8 cellular contexts compared by ENCODE assay signal in the genomic region with DNA sequence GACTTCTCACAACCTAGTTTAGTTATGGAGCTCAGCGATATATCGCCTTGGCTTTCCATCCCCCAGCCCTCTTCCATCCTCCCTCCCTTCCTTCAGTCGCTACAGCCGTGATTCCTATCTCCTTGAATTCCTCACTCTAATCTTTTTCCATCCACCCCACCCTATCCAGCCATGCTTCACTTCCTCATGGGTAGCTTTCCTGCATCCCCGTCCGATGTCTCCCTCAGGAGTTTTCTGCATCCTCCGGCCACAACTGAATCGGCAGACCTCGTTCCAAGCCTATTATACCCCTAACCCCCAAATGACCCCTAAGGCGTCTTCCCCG. TPM values are rescaled to one million over a fixed set of nuclear protein-coding genes. Genes with fewer than 3 reads are reported as not detected.
A peak's percentile ranks its signal among the peaks of the same experiment; 100 is the strongest.
DNase-seq lines count a peak whose midpoint lies in the region; ATAC-seq and TF ChIP-seq lines count a peak whose summit lies in the region.

No MANE protein-coding gene starts in this region.

- ATAC-seq in Panc1 (peak; percentile 6), GM21367 (IDR thresholded peaks at IDR 0.05; ENCODE audit: unreplicated experiment) (no peak)

- CTCF ChIA-PET in Panc1 (lab: Charles Lee): no interaction called here

- TF ChIP-seq CTCF in Panc1 (IDR thresholded peaks at IDR 0.05): no peak
- no peak for TF ChIP-seq CTCF in epithelial cell of proximal tubule (conservative IDR thresholded peaks at IDR 0.05; ENCODE audit: low read depth, low read length)
- no peak for TF ChIP-seq CTCF in neutrophil (IDR thresholded peaks at IDR 0.05)

- no peaks in the 10 kb centered on the region; the same call in 1 of the 2 replicates for H3K27me3 ChIP-seq in Panc1 (ENCODE audit: control insufficient read depth, insufficient read depth, low read length)
- H3K27me3 ChIP-seq in neutrophil: no peaks in the 10 kb centered on the region

- peak overlapping the region; percentile 91 for H3K27ac ChIP-seq in Panc1 (ENCODE audit: low read length)
- H3K27ac ChIP-seq in neutrophil: peak overlapping the region; percentile 93

- DNase-seq in NCI-H82 treated with DMSO at 0.1 percent for 48 hours (lab: John Stamatoyannopoulos, UW; ENCODE audit: unreplicated experiment) (peak; percentile 42), NCI-H82 (lab: John Stamatoyannopoulos, UW) (no peak), Panc1 (ENCODE audit: low read depth, low spot score) (no peak), epithelial cell of proximal tubule (ENCODE audit: low read depth) (no peak), T-helper 9 cell (no peak), GM19238 (ENCODE audit: insufficient read length, low spot score) (no peak)

- H3K4me3 ChIP-seq in Panc1 (ENCODE audit: low read depth in 2 of 2, low read length in 2 of 2): peak overlapping the region; percentile 58 to 87
- H3K4me3 ChIP-seq in epithelial cell of proximal tubule (ENCODE audit: low read depth, low read length): peak overlapping the region; percentile 73
- H3K4me3 ChIP-seq in neutrophil (ENCODE audit: low read depth in 1 of 2, low read length in 1 of 2): peak overlapping the region; percentile 65 to 76

- H3K9me3 ChIP-seq in Panc1 (ENCODE audit: control insufficient read depth, insufficient read depth, low read depth, low read length) (no peaks in the 10 kb centered on the region), neutrophil (no peaks in the 10 kb centered on the region)

- H3K36me3 ChIP-seq in Panc1 (ENCODE audit: control insufficient read depth, insufficient read depth, low read length) (no peaks in the 10 kb centered on the region), neutrophil (no peaks in the 10 kb centered on the region)

- in situ Hi-C loops in Panc1 (cut with HindIII; ENCODE audit: low pct_unique_long_range_greater_than_20kb, low sequenced_read_pairs): no loop called here

- no TSS peak for BruUV-seq in Panc1 (replicated peaks; lab: Mats Ljungman, UMichigan)

- POLR2A ChIA-PET in Panc1 (lab: Charles Lee): interaction anchor here (0.6 kb wide), 1 partner anchor 59 kb away, joined by 12 read pairs; no protein-coding TSS in a partner anchor

- intact Hi-C loops in Panc1 (cut with micrococcal nuclease; ENCODE audit: unreplicated experiment): no loop called here

- H3K4me1 ChIP-seq in Panc1 (ENCODE audit: control insufficient read depth, insufficient read depth, low read length): 0 out of 2 replicates have a peak, but pooled peaks cover 3% of the 10 kb centered on the region
- H3K4me1 ChIP-seq in neutrophil (ENCODE audit: control insufficient read depth in 1 of 2, insufficient read depth in 1 of 2, low read depth in 1 of 2, low read length in 1 of 2): peaks cover 25 to 29% of the 10 kb centered on the region in 2 experiments

RNA-seq across cellular contexts. Expression of gene SNX12, which starts 0.4 kb away (rescaled TPM):
- 117 TPM for total RNA-seq in Panc1 (2021; ENCODE audit: unreplicated experiment)
- 88.3 TPM for polyA plus RNA-seq in Panc1 (2012; ENCODE audit: insufficient read length)
- 50.9 and 53.0 TPM in 2 replicates for total RNA-seq in epithelial cell of proximal tubule

RNA-seq across cellular contexts. Expression of gene FOXO4, which starts 28.0 kb away (rescaled TPM):
- 2.9 TPM for total RNA-seq in Panc1 (2021; ENCODE audit: unreplicated experiment)
- 2.8 TPM for polyA plus RNA-seq in Panc1 (2012; ENCODE audit: insufficient read length)
- total RNA-seq in epithelial cell of proximal tubule: 2.7 and 4.7 TPM in 2 replicates

RNA-seq across cellular contexts. Expression of gene CXorf65, which starts 38.9 kb away (rescaled TPM):
- total RNA-seq in Panc1 (2021; ENCODE audit: unreplicated experiment) (not detected), epithelial cell of proximal tubule (not detected in 2 replicates)
- not detected for polyA plus RNA-seq in Panc1 (2012; ENCODE audit: insufficient read length)

RNA-seq across cellular contexts. Expression of gene IL2RG, which starts 43.7 kb away (rescaled TPM):
- total RNA-seq in Panc1 (2021; ENCODE audit: unreplicated experiment): 0.28 TPM
- not detected for polyA plus RNA-seq in Panc1 (2012; ENCODE audit: insufficient read length)
- total RNA-seq in epithelial cell of proximal tubule: not detected in 2 replicates

RNA-seq across cellular contexts. Expression of gene MED12, which starts 50.7 kb away (rescaled TPM):
- total RNA-seq in Panc1 (2021; ENCODE audit: unreplicated experiment): 42.0 TPM
- polyA plus RNA-seq in Panc1 (2012; ENCODE audit: insufficient read length): 35.5 TPM
- total RNA-seq in epithelial cell of proximal tubule: 13.4 and 14.9 TPM in 2 replicates
